5 cellular contexts compared by ENCODE assay signal in the genomic region with DNA sequence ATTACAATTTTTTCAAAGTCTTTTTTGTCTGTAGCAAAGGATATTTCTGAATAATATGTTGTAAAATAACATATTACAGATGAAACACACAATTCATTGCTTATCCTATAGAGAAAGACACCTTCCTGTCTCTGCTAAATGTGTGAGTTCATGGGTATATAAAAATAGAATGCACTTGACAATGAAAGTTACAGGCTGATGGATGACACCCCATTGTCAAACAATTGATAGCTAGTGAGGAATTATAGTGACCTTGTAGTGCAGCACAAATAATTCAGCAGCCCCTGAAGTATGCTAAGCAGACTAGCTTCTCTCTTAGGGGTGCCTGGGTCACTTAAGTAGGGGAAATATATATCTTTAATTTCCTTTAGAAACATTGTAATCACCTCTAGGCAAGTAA.
"Had no signal": no experiment of that assay in that cellular context is flagged by ENCODE, and none has a peak within 500 bp of the region (broad histone marks: within the 10 kb centered on the region; RNA-seq: fewer than 3 reads in every experiment).

No MANE protein-coding gene starts in this region.

- ATAC-seq: GM23338, K562 had no signal

- DNase-seq: H9, HCEC 1CT, IMR-90 had no signal
